ENCODE assay signal across 2 cellular contexts in the genomic region with DNA sequence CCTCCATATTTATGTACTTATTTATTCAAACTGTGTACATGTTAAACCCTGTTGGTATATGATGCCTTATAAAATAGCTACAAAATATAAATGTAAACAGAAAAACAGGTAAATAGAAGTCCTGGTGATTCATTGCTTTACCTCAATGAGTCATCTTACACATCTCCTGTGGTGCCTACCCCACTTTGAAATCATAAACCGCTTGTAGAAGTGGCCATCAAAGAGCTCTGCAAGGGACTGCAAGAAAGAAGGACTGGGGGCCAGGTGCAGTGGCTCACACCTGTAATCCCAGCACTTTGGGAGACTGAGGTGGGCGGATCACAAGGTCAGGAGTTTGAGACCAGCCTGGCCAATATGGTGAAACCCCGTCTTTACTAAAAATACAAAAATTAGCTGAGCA.
TF ChIP-seq lines count a peak whose summit lies in the region.

No MANE protein-coding gene starts in this region.

TF ChIP-seq in HEK293, 187 proteins besides CTCF, POLR2A, EP300 and RAD21:
- TF ChIP-seq GLIS1 (tag by site-specific recombination; IDR thresholded peaks at IDR 0.05) (peak; percentile 33; the same call in 1 of the 2 replicates), ZIC2 (tag by site-specific recombination; IDR thresholded peaks at IDR 0.05) (0 out of 2 replicates have a peak, but pooled peaks have one; percentile 12)

TF ChIP-seq in GM12878, 131 proteins besides CTCF, POLR2A, EP300 and RAD21:
- 0 out of 2 replicates have a peak, but pooled peaks have one; percentile 20 for TF ChIP-seq TCF7 (IDR thresholded peaks at IDR 0.05; ENCODE audit: borderline replicate concordance)
- TF ChIP-seq RUNX3 (IDR thresholded peaks at IDR 0.05; ENCODE audit: low read length) = peak; percentile 73
- peak; percentile 57 for TF ChIP-seq JUNB (IDR thresholded peaks at IDR 0.05)
TF ChIP-seq in GM12878: peak in this region for 3; not testable (repeated sequence) for 128.
